ENCODE assay signal across 19 cellular contexts in genomic region chr7:102452451-102452850, GRCh38.
"Had no signal": no experiment of that assay in that cellular context is flagged by ENCODE, and none has a peak within 500 bp of the region (broad histone marks: within the 10 kb centered on the region; RNA-seq: fewer than 3 reads in every experiment).

No MANE protein-coding gene starts in this region.

- H3K27me3 Mint-ChIP-seq: memory B cell, type B pancreatic cell had no signal

- H3K27ac ChIP-seq: prostate gland, right atrium auricular region, sigmoid colon, testis, tibial artery had no signal

- H3K9me3 ChIP-seq: gastrocnemius medialis, prostate gland, right atrium auricular region, sigmoid colon, testis, tibial artery had no signal

- DNase-seq: dorsolateral prefrontal cortex; effector CD4-positive, alpha-beta T cell; foreskin fibroblast; gastrocnemius medialis; head of caudate nucleus; natural killer cell; sigmoid colon; stimulated activated CD4-positive, alpha-beta T cell treated with anti-CD3 and anti-CD28 coated beads, Interleukin-2, amount 100 ng/mL, for 24 hours; stimulated activated CD4-positive, alpha-beta T cell treated with anti-CD3 and anti-CD28 coated beads, Interleukin-4, amount 100 ng/mL, for 24 hours; stimulated activated naive CD8-positive, alpha-beta T cell treated with anti-CD3 and anti-CD28 coated beads, Interleukin-15, Interleukin-2, amounts not matched to agents 100 U/mL and 50 U/mL, for 24 hours; testis; tibial artery had no signal

- H3K9me3 Mint-ChIP-seq: memory B cell; natural killer cell; neural crest cell; stimulated activated effector memory CD8-positive, alpha-beta T cell treated with anti-CD3 and anti-CD28 coated beads, Interleukin-12 subunit alpha, Interleukin-12 subunit beta, amount 100 ng/mL, for 72 hours; type B pancreatic cell had no signal

- ATAC-seq: natural killer cell; stimulated activated effector memory CD8-positive, alpha-beta T cell treated with anti-CD3 and anti-CD28 coated beads, Interleukin-12 subunit alpha, Interleukin-12 subunit beta, amount 100 ng/mL, for 72 hours; stimulated activated naive CD8-positive, alpha-beta T cell treated with anti-CD3 and anti-CD28 coated beads, Interleukin-15, Interleukin-2, amounts not matched to agents 100 U/mL and 50 U/mL, for 24 hours had no signal

- H3K4me1 ChIP-seq: gastrocnemius medialis, prostate gland, right atrium auricular region, sigmoid colon, testis, tibial artery had no signal

- H3K4me3 ChIP-seq: dorsolateral prefrontal cortex, gastrocnemius medialis, lung, prostate gland, right atrium auricular region, sigmoid colon, testis, tibial artery had no signal

- H3K4me3 Mint-ChIP-seq: memory B cell; natural killer cell; stimulated activated effector memory CD8-positive, alpha-beta T cell treated with anti-CD3 and anti-CD28 coated beads, Interleukin-12 subunit alpha, Interleukin-12 subunit beta, amount 100 ng/mL, for 72 hours; type B pancreatic cell had no signal

- H3K27ac Mint-ChIP-seq: memory B cell; natural killer cell; stimulated activated effector memory CD8-positive, alpha-beta T cell treated with anti-CD3 and anti-CD28 coated beads, Interleukin-12 subunit alpha, Interleukin-12 subunit beta, amount 100 ng/mL, for 72 hours; type B pancreatic cell had no signal

- H3K36me3 Mint-ChIP-seq: natural killer cell, type B pancreatic cell had no signal

- H3K27me3 ChIP-seq: dorsolateral prefrontal cortex, gastrocnemius medialis, right atrium auricular region, sigmoid colon, testis, tibial artery had no signal

- H3K4me1 Mint-ChIP-seq: stimulated activated effector memory CD8-positive, alpha-beta T cell treated with anti-CD3 and anti-CD28 coated beads, Interleukin-12 subunit alpha, Interleukin-12 subunit beta, amount 100 ng/mL, for 72 hours had no signal
